In the genomic region with DNA sequence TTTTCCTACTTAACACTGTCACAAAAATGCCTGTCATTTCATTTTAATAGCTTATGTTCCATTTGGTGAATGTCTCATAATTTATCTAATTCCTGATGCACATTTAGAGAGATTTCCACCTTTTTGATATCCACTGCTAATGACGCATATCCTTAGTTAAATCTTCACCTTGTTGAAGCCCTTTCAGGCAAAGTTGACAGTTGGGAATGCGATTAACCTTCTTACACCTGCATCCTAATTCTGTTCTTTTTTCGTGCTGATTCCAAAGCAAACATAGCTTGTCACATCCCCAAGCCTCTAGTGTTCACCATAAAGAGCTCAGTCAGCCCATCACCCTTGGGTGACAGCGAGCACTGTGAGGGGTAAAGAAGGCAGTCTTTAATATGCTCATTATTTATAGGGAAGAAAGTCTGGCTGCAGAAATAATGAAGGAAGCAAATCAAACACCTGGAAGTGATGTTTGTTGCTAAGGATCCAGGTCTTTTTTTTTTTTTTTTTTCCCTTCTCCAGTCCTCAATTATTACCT, we compare ENCODE assay signal across 27 cellular contexts.
A peak's percentile ranks its signal among the peaks of the same experiment; 100 is the strongest.
DNase-seq lines count a peak whose midpoint lies in the region; TF ChIP-seq lines count a peak whose summit lies in the region.
"Had no signal": no experiment of that assay in that cellular context is flagged by ENCODE, and none has a peak within 500 bp of the region (broad histone marks: within the 10 kb centered on the region; RNA-seq: fewer than 3 reads in every experiment).

No MANE protein-coding gene starts in this region.

- H3K4me3 ChIP-seq in breast epithelium (no peak overlapping the region), endocrine pancreas (ENCODE audit: control insufficient read depth, insufficient read depth, low read length) (peak overlapping the region; percentile 37)
- H3K4me3 ChIP-seq: colonic mucosa, left lung, Peyer's patch, right lobe of liver, thoracic aorta had no signal

- TF ChIP-seq CTCF in MCF 10A (IDR thresholded peaks at IDR 0.05; ENCODE audit: unreplicated experiment) (no peak), breast epithelium (IDR thresholded peaks at IDR 0.05) (no peak)

- H3K4me1 ChIP-seq in breast epithelium (no peaks in the 10 kb centered on the region), endocrine pancreas (ENCODE audit: control insufficient read depth, insufficient read depth, low read length) (peaks cover 13% of the 10 kb centered on the region)
- H3K4me1 ChIP-seq: colonic mucosa, Peyer's patch, right lobe of liver had no signal

- no TSS peak for BruUV-seq in MCF 10A (replicated peaks; lab: Mats Ljungman, UMichigan)

- H3K9me3 Mint-ChIP-seq in MCF 10A (ENCODE audit: unreplicated experiment) = no peaks in the 10 kb centered on the region
- no peaks in the 10 kb centered on the region for H3K9me3 Mint-ChIP-seq in activated T-cell treated with anti-CD3 and anti-CD28 coated beads, Interleukin-2, amount 50 U/mL, for 24 hours
- H3K9me3 Mint-ChIP-seq: activated naive CD4-positive, alpha-beta T cell treated with anti-CD3 and anti-CD28 coated beads, Interleukin-2, amount 50 U/mL, for 72 hours; H9; stimulated activated naive CD8-positive, alpha-beta T cell treated with anti-CD3 and anti-CD28 coated beads, Interleukin-15, Interleukin-2, amounts not matched to agents 100 ng/mL and 50 ng/mL, for 24 hours; T-helper 2 cell treated with Interferon-gamma antibody and Interleukin-4, amounts not matched to agents 5 μg/mL and 100 μg/mL, for 36 hours had no signal

- H3K36me3 ChIP-seq in breast epithelium (no peaks in the 10 kb centered on the region), endocrine pancreas (ENCODE audit: control insufficient read depth, insufficient read depth, low read length) (no peaks in the 10 kb centered on the region)
- H3K36me3 ChIP-seq: colonic mucosa, right lobe of liver, thoracic aorta had no signal

- POLR2A ChIA-PET in MCF 10A (lab: Yijun Ruan, JAX) = interaction anchor here (1.2 kb wide), 2 partner anchors 12 kb away, joined by 3 to 4 read pairs; no protein-coding TSS in a partner anchor

- no peak overlapping the region for H3K4me3 Mint-ChIP-seq in MCF 10A (ENCODE audit: unreplicated experiment)
- no peak overlapping the region for H3K4me3 Mint-ChIP-seq in activated T-cell treated with anti-CD3 and anti-CD28 coated beads, Interleukin-2, amount 50 U/mL, for 24 hours
- H3K4me3 Mint-ChIP-seq: H9; stimulated activated naive CD8-positive, alpha-beta T cell treated with anti-CD3 and anti-CD28 coated beads, Interleukin-15, Interleukin-2, amounts not matched to agents 100 ng/mL and 50 ng/mL, for 24 hours; T-helper 2 cell treated with Interferon-gamma antibody and Interleukin-4, amounts not matched to agents 5 μg/mL and 100 μg/mL, for 36 hours had no signal

- no peaks in the 10 kb centered on the region for H3K27me3 ChIP-seq in breast epithelium
- H3K27me3 ChIP-seq in endocrine pancreas (ENCODE audit: control insufficient read depth, insufficient read depth, low read length) = no peaks in the 10 kb centered on the region
- H3K27me3 ChIP-seq: colonic mucosa, left lung, neutrophil, Peyer's patch, right lobe of liver had no signal

- TF ChIP-seq POLR2A in breast epithelium (IDR thresholded peaks at IDR 0.05) = no peak

- H3K27ac Mint-ChIP-seq in MCF 10A (ENCODE audit: low read depth, unreplicated experiment) = peak overlapping the region; percentile 42
- H3K27ac Mint-ChIP-seq in activated T-cell treated with anti-CD3 and anti-CD28 coated beads, Interleukin-2, amount 50 U/mL, for 24 hours = no peak overlapping the region
- H3K27ac Mint-ChIP-seq: activated naive CD4-positive, alpha-beta T cell treated with anti-CD3 and anti-CD28 coated beads, Interleukin-2, amount 50 U/mL, for 72 hours; H9; stimulated activated naive CD8-positive, alpha-beta T cell treated with anti-CD3 and anti-CD28 coated beads, Interleukin-15, Interleukin-2, amounts not matched to agents 100 ng/mL and 50 ng/mL, for 24 hours; T-helper 2 cell treated with Interferon-gamma antibody and Interleukin-4, amounts not matched to agents 5 μg/mL and 100 μg/mL, for 36 hours had no signal

- H3K27me3 Mint-ChIP-seq in MCF 10A (ENCODE audit: insufficient read depth, unreplicated experiment) = no peaks in the 10 kb centered on the region
- no peaks in the 10 kb centered on the region for H3K27me3 Mint-ChIP-seq in activated T-cell treated with anti-CD3 and anti-CD28 coated beads, Interleukin-2, amount 50 U/mL, for 24 hours
- H3K27me3 Mint-ChIP-seq: stimulated activated naive CD8-positive, alpha-beta T cell treated with anti-CD3 and anti-CD28 coated beads, Interleukin-15, Interleukin-2, amounts not matched to agents 100 ng/mL and 50 ng/mL, for 24 hours had no signal

- H3K4me1 Mint-ChIP-seq in MCF 10A (ENCODE audit: insufficient read depth, unreplicated experiment) = peaks cover 12% of the 10 kb centered on the region
- H3K4me1 Mint-ChIP-seq in activated T-cell treated with anti-CD3 and anti-CD28 coated beads, Interleukin-2, amount 50 U/mL, for 24 hours (ENCODE audit: low read depth) = peaks cover 68% of the 10 kb centered on the region

- peaks cover 26% of the 10 kb centered on the region for H3K36me3 Mint-ChIP-seq in MCF 10A (ENCODE audit: insufficient read depth, unreplicated experiment)
- H3K36me3 Mint-ChIP-seq in activated T-cell treated with anti-CD3 and anti-CD28 coated beads, Interleukin-2, amount 50 U/mL, for 24 hours (ENCODE audit: low read depth) = peaks cover 89% of the 10 kb centered on the region

- no peak overlapping the region for H3K27ac ChIP-seq in breast epithelium
- H3K27ac ChIP-seq: colonic mucosa, KMS-11, left lung, neutrophil, Peyer's patch, right lobe of liver, thoracic aorta had no signal

- no peak for DNase-seq in MCF 10A (ENCODE audit: unreplicated experiment)
- no peak for DNase-seq in breast epithelium (ENCODE audit: low spot score in 2 of 2)
- peak; percentile 42 for DNase-seq in NCI-H748 (lab: John Stamatoyannopoulos, UW; ENCODE audit: unreplicated experiment)
- DNase-seq in activated T-cell treated with anti-CD3 and anti-CD28 coated beads, Interleukin-2, amount 50 U/mL, for 24 hours = no peak
- DNase-seq in MV-4-11 (lab: John Stamatoyannopoulos, UW) = no peak
- DNase-seq in GM19238 (ENCODE audit: insufficient read length, low spot score) = no peak
- DNase-seq: activated CD8-positive, alpha-beta memory T cell treated with anti-CD3 and anti-CD28 coated beads for 24 hours; activated T-cell treated with anti-CD3 and anti-CD28 coated beads for 4 hours; aorta; colonic mucosa; effector CD8-positive, alpha-beta T cell; H9; left lung; MM.1S; NCI-H1694; NCI-H510A treated with DMSO at 0.1 percent for 48 hours; Peyer's patch; right lobe of liver; SIG-M5; stimulated activated CD8-positive, alpha-beta memory T cell treated with anti-CD3 and anti-CD28 coated beads, Interleukin-4, amount 100 ng/mL, for 48 hours had no signal

- H3K9me3 ChIP-seq in breast epithelium (no peaks in the 10 kb centered on the region), endocrine pancreas (ENCODE audit: control insufficient read depth, low read length) (no peaks in the 10 kb centered on the region)
- H3K9me3 ChIP-seq: colonic mucosa, left lung, neutrophil, Peyer's patch, right lobe of liver, thoracic aorta had no signal

- no peak overlapping the region for H3K9ac ChIP-seq in endocrine pancreas (ENCODE audit: control insufficient read depth, insufficient read depth, low read length)
- H3K9ac ChIP-seq: KMS-11 had no signal

- intact Hi-C loops in MCF 10A (cut with micrococcal nuclease) = no loop called here
- intact Hi-C loops in breast epithelium (cut with DNase I; ENCODE audit: low total_unique reads) = no loop called here

- CTCF ChIA-PET in MCF 10A (lab: Yijun Ruan, JAX) = interaction anchor here (0.8 to 1.4 kb wide), 4 partner anchors 11 to 76 kb away, joined by 3 to 5 read pairs (median 4); no protein-coding TSS in a partner anchor
